In the genomic region with DNA sequence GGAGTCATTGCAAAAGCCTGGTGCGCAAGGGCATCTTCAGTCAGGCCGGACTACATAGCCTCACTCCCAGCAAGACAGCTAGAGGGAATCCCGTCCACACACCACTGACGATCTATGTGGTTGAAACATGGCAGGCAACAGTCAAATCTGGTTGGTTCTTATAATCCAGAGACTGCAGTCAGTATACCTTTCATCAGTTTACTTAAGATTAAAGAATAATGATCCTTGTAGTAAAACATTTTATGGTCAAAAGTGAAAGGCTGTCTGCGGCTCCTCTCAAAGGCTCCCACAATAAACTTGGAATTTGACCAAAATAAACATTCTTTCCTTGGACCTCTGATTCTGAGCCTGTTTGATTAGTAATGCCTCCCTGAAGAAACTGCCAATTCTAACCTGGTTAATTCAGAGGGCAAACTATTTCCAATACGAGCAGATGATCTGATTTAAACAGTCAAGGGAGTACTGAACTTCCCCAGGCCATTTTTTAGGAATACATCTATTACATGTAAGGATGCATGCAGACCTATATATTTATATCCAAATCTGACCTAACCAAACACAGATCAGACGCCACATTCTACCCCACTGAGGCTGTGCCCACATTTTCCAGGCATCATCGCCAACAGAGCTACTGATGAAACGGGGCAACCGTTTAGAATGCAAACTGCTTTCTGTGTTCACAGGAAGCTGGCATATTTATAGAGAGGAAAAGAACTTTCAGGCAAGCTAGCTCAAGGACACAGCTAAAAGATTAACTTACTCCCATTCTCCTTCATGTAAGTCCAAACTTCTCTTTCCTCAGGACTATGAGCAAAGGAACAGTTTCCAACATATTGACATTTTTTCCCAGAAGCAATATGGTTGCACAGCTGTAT, we compare ENCODE assay signal across 10 cellular contexts. TPM values are rescaled to one million over a fixed set of nuclear protein-coding genes. Genes with fewer than 3 reads are reported as not detected.
A peak's percentile ranks its signal among the peaks of the same experiment; 100 is the strongest.
DNase-seq lines count a peak whose midpoint lies in the region; ATAC-seq, FAIRE-seq and TF ChIP-seq lines count a peak whose summit lies in the region.
"Had no signal": no experiment of that assay in that cellular context is flagged by ENCODE, and none has a peak within 500 bp of the region (broad histone marks: within the 10 kb centered on the region; RNA-seq: fewer than 3 reads in every experiment).

No MANE protein-coding gene starts in this region.

- peaks cover 33 to 54% (median 52%) of the 10 kb centered on the region in 3 donors for H3K36me3 Mint-ChIP-seq in immature natural killer cell

- H3K9me3 Mint-ChIP-seq in immature natural killer cell: no peaks in the 10 kb centered on the region

- H3K4me3 ChIP-seq in Panc1 (ENCODE audit: low read depth in 2 of 2, low read length in 2 of 2) (no peak overlapping the region), epithelial cell of proximal tubule (ENCODE audit: low read depth, low read length) (peak overlapping the region; percentile 3), prostate gland (no peak overlapping the region)

- H3K4me1 ChIP-seq in Panc1 (ENCODE audit: control insufficient read depth, insufficient read depth, low read length): peaks cover 6% of the 10 kb centered on the region; the same call in 1 of the 2 replicates
- peaks cover 10% of the 10 kb centered on the region for H3K4me1 ChIP-seq in prostate gland (replicated peaks)

- POLR2A ChIA-PET in Panc1 (lab: Charles Lee): interaction anchor here (0.7 kb wide), 1 partner anchor 51 kb away, joined by 3 read pairs; no protein-coding TSS in a partner anchor

- intact Hi-C loops in Panc1 (cut with micrococcal nuclease; ENCODE audit: unreplicated experiment) (no loop called here), prostate gland (cut with DNase I) (no loop called here)

- DNase-seq in DMS79 treated with DMSO at 0.1 percent for 48 hours (lab: John Stamatoyannopoulos, UW) (peak; percentile 58), Panc1 (ENCODE audit: low read depth, low spot score) (no peak), epithelial cell of proximal tubule (ENCODE audit: low read depth) (peak; percentile 82), prostate gland (ENCODE audit: low spot score) (peak; percentile 49), urothelium cell line (ENCODE audit: low spot score) (no peak), immature natural killer cell (no peak)
- DNase-seq: KBM-7; stimulated activated CD4-positive, alpha-beta T cell treated with anti-CD3 and anti-CD28 coated beads, Interleukin-15, amount 100 ng/mL, for 24 hours had no signal

- peaks cover 0 to 2% (median 0%) of the 10 kb centered on the region in 3 donors for H3K27me3 Mint-ChIP-seq in immature natural killer cell (ENCODE audit: low read depth in 3 of 3)

- ATAC-seq in Panc1 (peak; percentile 47; the same call in 1 of the 2 replicates), HG02678 (IDR thresholded peaks at IDR 0.05; ENCODE audit: unreplicated experiment) (no peak), GM18873 (IDR thresholded peaks at IDR 0.05; ENCODE audit: low FRiP score, unreplicated experiment) (no peak)

- no peaks in the 10 kb centered on the region for H3K9me3 ChIP-seq in Panc1 (ENCODE audit: control insufficient read depth, insufficient read depth, low read depth, low read length)
- no peaks in the 10 kb centered on the region for H3K9me3 ChIP-seq in prostate gland

- in situ Hi-C loops in Panc1 (cut with HindIII; ENCODE audit: low pct_unique_long_range_greater_than_20kb, low sequenced_read_pairs): no loop called here

- CTCF ChIA-PET in Panc1 (lab: Charles Lee): no interaction called here

- BruUV-seq in Panc1 (replicated peaks; lab: Mats Ljungman, UMichigan): no TSS peak

- no peaks in the 10 kb centered on the region for H3K4me1 Mint-ChIP-seq in immature natural killer cell

- WGBS in prostate gland: 30% methylated on average over 10 of the region's 10 CpGs

- H3K4me3 Mint-ChIP-seq in immature natural killer cell: no peak overlapping the region

- H3K36me3 ChIP-seq in Panc1 (ENCODE audit: control insufficient read depth, insufficient read depth, low read length) (peaks cover 37% of the 10 kb centered on the region), prostate gland (no peaks in the 10 kb centered on the region)

- H3K27me3 ChIP-seq in Panc1 (ENCODE audit: control insufficient read depth, insufficient read depth, low read length): no peaks in the 10 kb centered on the region
- no peaks in the 10 kb centered on the region for H3K27me3 ChIP-seq in prostate gland (replicated peaks; ENCODE audit: insufficient read depth)

- peak overlapping the region in 2 of 6 donors; percentile 39 to 55 for H3K27ac Mint-ChIP-seq in immature natural killer cell

- TF ChIP-seq POLR2A in prostate gland (IDR thresholded peaks at IDR 0.05): no peak

- H3K27ac ChIP-seq in Panc1 (ENCODE audit: low read length): no peak overlapping the region
- peak overlapping the region; percentile 30 to 41 for H3K27ac ChIP-seq in prostate gland

- no peak for FAIRE-seq in urothelium cell line (lab: Jason Lieb, UNC)

- TF ChIP-seq CTCF in Panc1 (IDR thresholded peaks at IDR 0.05): no peak
- no peak for TF ChIP-seq CTCF in epithelial cell of proximal tubule (conservative IDR thresholded peaks at IDR 0.05; ENCODE audit: low read depth, low read length)
- TF ChIP-seq CTCF in prostate gland (IDR thresholded peaks at IDR 0.05): no peak

RNA-seq across cellular contexts. Expression of gene TXNDC11, which starts 15.3 kb away (rescaled TPM):
- total RNA-seq in Panc1 (2021; ENCODE audit: unreplicated experiment) (30.5 TPM), epithelial cell of proximal tubule (20.2 and 29.9 TPM in 2 replicates), prostate gland (10 to 100 TPM; 75.0 to 96.9 TPM)
- 24.2 TPM for polyA plus RNA-seq in Panc1 (2012; ENCODE audit: insufficient read length)
- 10 to 100 TPM; 35.6 to 57.2 (median 46.9) TPM for polyA plus RNA-seq in immature natural killer cell

RNA-seq across cellular contexts. Expression of gene ZC3H7A, which starts 39.1 kb away (rescaled TPM):
- total RNA-seq in Panc1 (2021; ENCODE audit: unreplicated experiment): 52.3 TPM
- 21.3 TPM for polyA plus RNA-seq in Panc1 (2012; ENCODE audit: insufficient read length)
- total RNA-seq in epithelial cell of proximal tubule: 13.7 and 14.5 TPM in 2 replicates
- 10 to 100 TPM; 48.9 to 56.4 TPM for total RNA-seq in prostate gland
- polyA plus RNA-seq in immature natural killer cell: 10 to 100 TPM; 20.3 to 34.2 (median 29.2) TPM

Comparison
In these comparisons a context has a peak if more than half of its experiments do, and no peak if none do; other contexts are left out.
1. DNase-seq: peak in DMS79 treated with DMSO at 0.1 percent for 48 hours (single experiment), epithelial cell of proximal tubule (single experiment) and prostate gland (single experiment); none in Panc1 (single experiment), urothelium cell line (single experiment) and immature natural killer cell (0 of 3).